Comparison of ENCODE assay signal across 15 cellular contexts in genomic region chr10:28875535-28876208, GRCh38.
A peak's percentile ranks its signal among the peaks of the same experiment; 100 is the strongest.
DNase-seq lines count a peak whose midpoint lies in the region; ATAC-seq, FAIRE-seq and TF ChIP-seq lines count a peak whose summit lies in the region.
"Had no signal": no experiment of that assay in that cellular context is flagged by ENCODE, and none has a peak within 500 bp of the region (broad histone marks: within the 10 kb centered on the region; RNA-seq: fewer than 3 reads in every experiment).

No MANE protein-coding gene starts in this region.

- 0 out of 2 replicates have a peak, but pooled peaks have one; percentile 13 for TF ChIP-seq CTCF in HepG2 (CRISPR knock-in tag; IDR thresholded peaks at IDR 0.05)
- no peak for TF ChIP-seq CTCF in right lobe of liver (IDR thresholded peaks at IDR 0.05)
- TF ChIP-seq CTCF in type B pancreatic cell (conservative IDR thresholded peaks at IDR 0.05): no peak

- BruUV-seq in HepG2 (replicated peaks; lab: Mats Ljungman, UMichigan): no TSS peak

- WGBS in HepG2 (ENCODE audit: low lambda C conversion rate): 4% methylated on average over 14 of the region's 18 CpGs
- WGBS in right lobe of liver (ENCODE audit: insufficient coverage, low coverage, low lambda C conversion rate, missing lambda C conversion rate): 86% methylated on average over 14 of the region's 18 CpGs

- H3K4me3 ChIP-seq in HepG2 (replicated peaks in 1 of 3; ENCODE audit: insufficient read depth in 1 of 3, low read depth in 2 of 3, low read length in 3 of 3) (peak overlapping the region; percentile 7 to 51 (median 35); a peak in 4 of 6 replicates), right lobe of liver (no peak overlapping the region)
- H3K4me3 ChIP-seq: SK-N-MC, upper lobe of left lung had no signal

- H3K4me1 ChIP-seq in HepG2 (ENCODE audit: insufficient read depth, low read length) (peaks cover 73% of the 10 kb centered on the region), right lobe of liver (peaks cover 0 to 29% (median 6%) of the 10 kb centered on the region in 4 donors)

- H2AFZ ChIP-seq in HepG2 (ENCODE audit: low read length): peak overlapping the region; percentile 65

- TF ChIP-seq POLR2A in HepG2 (IDR thresholded peaks at IDR 0.05; ENCODE audit: insufficient read depth in 1 of 2, low read depth in 2 of 2, low read length in 2 of 2) (no peak), right lobe of liver (IDR thresholded peaks at IDR 0.05) (no peak)

- TF ChIP-seq RAD21 in HepG2 (CRISPR knock-in tag; IDR thresholded peaks at IDR 0.05): no peak

- no peak overlapping the region for H3K27ac Mint-ChIP-seq in type B pancreatic cell
- H3K27ac Mint-ChIP-seq in activated T-cell treated with anti-CD3 and anti-CD28 coated beads, Interleukin-2, amount 50 U/mL, for 72 hours: no peak overlapping the region

- H3K9me3 ChIP-seq in HepG2 (ENCODE audit: low read length) (no peaks in the 10 kb centered on the region), right lobe of liver (no peaks in the 10 kb centered on the region)
- H3K9me3 ChIP-seq: upper lobe of left lung had no signal

- H3K36me3 ChIP-seq in HepG2 (replicated peaks in 1 of 2; ENCODE audit: control insufficient read depth in 1 of 2, insufficient read depth in 2 of 2, low read length in 2 of 2) (no peaks in the 10 kb centered on the region), right lobe of liver (no peaks in the 10 kb centered on the region)
- H3K36me3 ChIP-seq: upper lobe of left lung had no signal

- intact Hi-C loops in HepG2 (cut with micrococcal nuclease; ENCODE audit: unreplicated experiment): loop anchor here (5.0 to 10.0 kb wide), 2 partner anchors 59 to 117 kb away; no protein-coding TSS in a partner anchor
- intact Hi-C loops in right lobe of liver (cut with DNase I): no loop called here

- H3K4me1 Mint-ChIP-seq in type B pancreatic cell (ENCODE audit: unreplicated experiment): peaks cover 33% of the 10 kb centered on the region
- no peaks in the 10 kb centered on the region for H3K4me1 Mint-ChIP-seq in activated T-cell treated with anti-CD3 and anti-CD28 coated beads, Interleukin-2, amount 50 U/mL, for 72 hours (ENCODE audit: low read depth)

- peak; percentile 72 for ATAC-seq in HepG2
- ATAC-seq in right lobe of liver: no peak
- ATAC-seq in HG03097 (IDR thresholded peaks at IDR 0.05; ENCODE audit: low FRiP score, unreplicated experiment): no peak
- no peak for ATAC-seq in activated T-cell treated with anti-CD3 and anti-CD28 coated beads, Interleukin-2, amount 50 U/mL, for 72 hours (replicated peaks in 1 of 2)

- peaks cover 0 to 5% of the 10 kb centered on the region in 2 experiments; a peak in 3 of 5 replicates for H3K27me3 ChIP-seq in HepG2 (ENCODE audit: control insufficient read depth in 1 of 2, insufficient read depth in 2 of 2, low read length in 2 of 2)
- no peaks in the 10 kb centered on the region for H3K27me3 ChIP-seq in right lobe of liver
- H3K27me3 ChIP-seq: upper lobe of left lung had no signal

- CTCF ChIA-PET in HepG2 (lab: Yijun Ruan, JAX; ENCODE audit: low intra/inter-chr PET ratio, low total read pairs): no interaction called here

- H3K4me2 ChIP-seq in HepG2 (ENCODE audit: low read depth, low read length): peak overlapping the region; percentile 73

- peak overlapping the region; percentile 31; the same call in 1 of the 2 replicates for H3K9ac ChIP-seq in HepG2 (ENCODE audit: insufficient read depth, low read depth, low read length)

- H3K27ac ChIP-seq in HepG2 (ENCODE audit: extremely low read length, insufficient read depth, low read length): no peak overlapping the region
- no peak overlapping the region for H3K27ac ChIP-seq in right lobe of liver
- H3K27ac ChIP-seq: SK-N-MC, upper lobe of left lung had no signal

- POLR2A ChIA-PET in HepG2 (lab: Yijun Ruan, JAX): interaction anchor here (1.5 kb wide), 1 partner anchor 64 kb away, joined by 5 read pairs; no protein-coding TSS in a partner anchor

- peaks cover 5% of the 10 kb centered on the region for H3K36me3 Mint-ChIP-seq in type B pancreatic cell
- no peaks in the 10 kb centered on the region for H3K36me3 Mint-ChIP-seq in activated T-cell treated with anti-CD3 and anti-CD28 coated beads, Interleukin-2, amount 50 U/mL, for 72 hours (ENCODE audit: insufficient read depth in 2 of 2)

- no peak; a peak in 1 of 4 replicates for TF ChIP-seq EP300 in HepG2 (IDR thresholded peaks at IDR 0.05; ENCODE audit: low read depth in 2 of 2, low read length in 2 of 2)
- no peak for TF ChIP-seq EP300 in HepG2 (CRISPR knock-in tag; IDR thresholded peaks at IDR 0.05; ENCODE audit: borderline replicate concordance)

- DNase-seq in HepG2 (ENCODE audit: low spot score) (peak; percentile 73), right lobe of liver (no peak), ecto neural progenitor cell (ENCODE audit: low spot score) (peak; percentile 51), left kidney (ENCODE audit: low read depth, low spot score) (peak; percentile 27), type B pancreatic cell (ENCODE audit: extremely low spot score, unreplicated experiment) (no peak), OCI-M1 (lab: John Stamatoyannopoulos, UW) (no peak)
- DNase-seq in activated T-cell treated with anti-CD3 and anti-CD28 coated beads, Interleukin-2, amount 50 U/mL, for 72 hours: no peak
- DNase-seq: activated CD4-positive, CD25-positive, alpha-beta regulatory T cell; activated T-cell treated with anti-CD3 and anti-CD28 coated beads, Interleukin-2, amount 50 U/mL, for 1 hour; NCI-H1048; NCI-H524; upper lobe of left lung had no signal

- no peaks in the 10 kb centered on the region for H3K27me3 Mint-ChIP-seq in type B pancreatic cell
- peaks cover 9% of the 10 kb centered on the region for H3K27me3 Mint-ChIP-seq in activated T-cell treated with anti-CD3 and anti-CD28 coated beads, Interleukin-2, amount 50 U/mL, for 72 hours (ENCODE audit: low read depth)

- no peaks in the 10 kb centered on the region for H3K79me2 ChIP-seq in HepG2 (ENCODE audit: insufficient read depth, low read length)

- in situ Hi-C loops in HepG2 (cut with HindIII; ENCODE audit: extremely low pct_ligation_motif_present, low pct_unique_long_range_greater_than_20kb): no loop called here

- peak; percentile 65 for FAIRE-seq in HepG2 (lab: Jason Lieb, UNC)
- FAIRE-seq: A204.1 had no signal

- H3K4me3 Mint-ChIP-seq in type B pancreatic cell: peak overlapping the region; percentile 8
- no peak overlapping the region for H3K4me3 Mint-ChIP-seq in activated T-cell treated with anti-CD3 and anti-CD28 coated beads, Interleukin-2, amount 50 U/mL, for 72 hours

- H4K20me1 ChIP-seq in HepG2 (ENCODE audit: insufficient read depth, low read length): no peaks in the 10 kb centered on the region

- peaks cover 9% of the 10 kb centered on the region for H3K9me3 Mint-ChIP-seq in type B pancreatic cell
- H3K9me3 Mint-ChIP-seq in activated T-cell treated with anti-CD3 and anti-CD28 coated beads, Interleukin-2, amount 50 U/mL, for 72 hours: no peaks in the 10 kb centered on the region

TF ChIP-seq in HepG2, 621 proteins besides CTCF, POLR2A, EP300 and RAD21 (continues in another document):
- peak; percentile 41; the same call in 1 of the 2 replicates for TF ChIP-seq BCL6 (CRISPR knock-in tag; IDR thresholded peaks at IDR 0.05)
- TF ChIP-seq TEAD3 (CRISPR knock-in tag; optimal IDR thresholded peaks at IDR 0.05; ENCODE audit: borderline replicate concordance): peak; percentile 56
- TF ChIP-seq GMEB2 (CRISPR knock-in tag; IDR thresholded peaks at IDR 0.05; ENCODE audit: low read depth): no peak
- 0 out of 2 replicates have a peak, but pooled peaks have one; percentile 49 for TF ChIP-seq HNF1B (CRISPR knock-in tag; IDR thresholded peaks at IDR 0.05)
- no peak for TF ChIP-seq ZZZ3 (CRISPR knock-in tag; IDR thresholded peaks at IDR 0.05; ENCODE audit: borderline replicate concordance)
- no peak for TF ChIP-seq HHEX (CRISPR knock-in tag; IDR thresholded peaks at IDR 0.05)

Comparison
In these comparisons a context has a peak if more than half of its experiments do, and no peak if none do; other contexts are left out.
1. DNase-seq: peak in HepG2 (single experiment), ecto neural progenitor cell (single experiment) and left kidney (single experiment); none in right lobe of liver (0 of 3), type B pancreatic cell (single experiment), OCI-M1 (single experiment) and activated T-cell treated with anti-CD3 and anti-CD28 coated beads, Interleukin-2, amount 50 U/mL, for 72 hours (0 of 2).
2. H3K4me3 ChIP-seq: peak in HepG2 (3 of 3); none in right lobe of liver (0 of 3).